ENCODE assay signal across 8 cellular contexts in the genomic region with DNA sequence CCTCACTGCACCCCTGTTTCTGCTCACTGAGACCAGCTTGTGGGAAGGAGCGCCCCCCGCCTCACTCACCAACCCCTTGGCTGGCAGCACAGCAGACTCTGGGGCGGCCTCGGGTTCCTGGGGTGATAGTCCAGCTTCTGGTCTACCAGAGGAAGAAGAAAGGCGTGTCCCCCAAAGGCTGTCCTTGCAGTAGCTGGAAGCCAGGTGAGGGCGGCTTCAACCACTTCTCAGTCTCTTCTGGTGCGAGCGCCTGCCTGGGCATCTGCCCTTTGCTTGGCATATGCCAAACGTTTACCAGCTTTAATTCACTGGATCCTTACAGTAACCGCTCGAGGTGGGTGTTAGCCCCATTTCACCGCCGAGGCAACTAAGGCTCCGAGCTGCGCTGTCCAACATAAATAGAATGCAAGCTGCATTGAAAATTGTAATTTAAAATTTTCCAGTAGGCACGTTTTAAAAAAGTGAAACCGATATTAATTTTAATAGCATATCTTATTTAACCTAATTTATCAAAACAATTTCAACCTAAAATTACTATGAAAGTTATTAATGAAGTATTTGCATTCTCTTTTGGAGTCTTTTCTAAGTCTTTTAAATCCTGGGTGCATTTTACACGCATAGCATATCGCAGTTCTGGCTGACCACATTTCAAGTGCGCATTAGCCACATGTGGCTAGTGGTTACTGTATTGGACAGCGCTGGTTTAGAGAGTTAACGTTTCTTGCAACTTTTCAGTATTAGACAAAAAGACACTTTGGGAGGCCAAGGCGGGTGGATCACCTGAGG. TPM values are rescaled to one million over a fixed set of nuclear protein-coding genes. Genes with fewer than 3 reads are reported as not detected.
DNase-seq lines count a peak whose midpoint lies in the region; ATAC-seq and TF ChIP-seq lines count a peak whose summit lies in the region.

No MANE protein-coding gene starts in this region.

- CTCF ChIA-PET in A673 (lab: Charles Lee): interaction anchor here (0.6 kb wide), 1 partner anchor 21 kb away, joined by 5 read pairs; no protein-coding TSS in a partner anchor

- TF ChIP-seq CTCF in A673 (conservative IDR thresholded peaks at IDR 0.05; ENCODE audit: low read depth, low read length) (no peak), GM12864 (IDR thresholded peaks at IDR 0.05; ENCODE audit: low read depth, low read length, missing control alignments) (no peak), cardiac muscle cell (IDR thresholded peaks at IDR 0.05; ENCODE audit: low read depth, low read length) (no peak), progenitor cell of endocrine pancreas (IDR thresholded peaks at IDR 0.05; ENCODE audit: unreplicated experiment) (no peak)

- POLR2A ChIA-PET in A673 (lab: Charles Lee; ENCODE audit: low non-redundant PET): no interaction called here

- H3K4me1 ChIP-seq in A673 (ENCODE audit: insufficient read depth, low read length, poor library complexity, severe bottlenecking): peaks cover 5% of the 10 kb centered on the region
- H3K4me1 ChIP-seq in cardiac muscle cell (ENCODE audit: low read depth): no peaks in the 10 kb centered on the region

- H3K27ac ChIP-seq in A673 (ENCODE audit: low read depth, low read length, poor library complexity, severe bottlenecking): peak overlapping the region; percentile 86
- peak overlapping the region; percentile 93 for H3K27ac ChIP-seq in cardiac muscle cell

- H3K4me3 Mint-ChIP-seq in activated T-helper 2 cell treated with anti-CD3 and anti-CD28 coated beads, Interferon-gamma antibody, Interleukin-2, Interleukin-4, amounts not matched to agents 10 μg/mL and 5 μg/mL and 100 μg/mL, durations not matched to agents 14 hours and 24 hours and 36 hours (ENCODE audit: low read depth): peak overlapping the region; percentile 98
- H3K4me3 Mint-ChIP-seq in progenitor cell of endocrine pancreas (ENCODE audit: low read depth): peak overlapping the region; percentile 95

- H3K9me3 Mint-ChIP-seq in activated T-helper 2 cell treated with anti-CD3 and anti-CD28 coated beads, Interferon-gamma antibody, Interleukin-2, Interleukin-4, amounts not matched to agents 10 μg/mL and 5 μg/mL and 100 μg/mL, durations not matched to agents 14 hours and 24 hours and 36 hours: no peaks in the 10 kb centered on the region
- H3K9me3 Mint-ChIP-seq in progenitor cell of endocrine pancreas (ENCODE audit: low read depth): no peaks in the 10 kb centered on the region

- H3K36me3 ChIP-seq in A673 (ENCODE audit: insufficient read depth, low read length, poor library complexity, severe bottlenecking) (no peaks in the 10 kb centered on the region), cardiac muscle cell (no peaks in the 10 kb centered on the region)

- H3K27me3 Mint-ChIP-seq in activated T-helper 2 cell treated with anti-CD3 and anti-CD28 coated beads, Interferon-gamma antibody, Interleukin-2, Interleukin-4, amounts not matched to agents 10 μg/mL and 5 μg/mL and 100 μg/mL, durations not matched to agents 14 hours and 24 hours and 36 hours (ENCODE audit: low read depth): no peaks in the 10 kb centered on the region
- H3K27me3 Mint-ChIP-seq in progenitor cell of endocrine pancreas: no peaks in the 10 kb centered on the region

- no TSS peak for BruUV-seq in A673 (replicated peaks; lab: Mats Ljungman, UMichigan)

- intact Hi-C loops in A673 (cut with micrococcal nuclease; ENCODE audit: unreplicated experiment): loop anchor here (10.0 kb wide), 1 partner anchor 358 kb away; the partner anchor contains the start of gene NFKBIA
- intact Hi-C loops in activated T-helper 2 cell treated with anti-CD3 and anti-CD28 coated beads, Interferon-gamma antibody, Interleukin-2, Interleukin-4, amounts not matched to agents 10 μg/mL and 5 μg/mL and 100 μg/mL, durations not matched to agents 14 hours and 24 hours and 36 hours (cut with micrococcal nuclease): loop anchor here (1.0 to 5.0 kb wide), 6 partner anchors 65 to 780 kb away; partner anchors contain the start of genes BRMS1L, NFKBIA, PRORP and SRP54

- no peak for DNase-seq in A673 (ENCODE audit: low spot score)
- peak; percentile 13 for DNase-seq in GM12864 (ENCODE audit: low read depth)
- peak; percentile 82 for DNase-seq in NCI-H2029 (lab: John Stamatoyannopoulos, UW)
- DNase-seq in activated T-helper 2 cell treated with anti-CD3 and anti-CD28 coated beads, Interferon-gamma antibody, Interleukin-2, Interleukin-4, amounts not matched to agents 10 μg/mL and 5 μg/mL and 100 μg/mL, durations not matched to agents 14 hours and 24 hours and 36 hours (ENCODE audit: low spot score): no peak
- DNase-seq in cardiac muscle cell (ENCODE audit: low read depth in 1 of 2, low spot score in 1 of 2): no peak
- no peak for DNase-seq in progenitor cell of endocrine pancreas (ENCODE audit: low spot score, unreplicated experiment)
- no peak for DNase-seq in effector CD4-positive, alpha-beta T cell

- H3K27me3 ChIP-seq in A673 (replicated peaks; ENCODE audit: insufficient read depth, low read depth, low read length, poor library complexity): no peaks in the 10 kb centered on the region
- no peaks in the 10 kb centered on the region for H3K27me3 ChIP-seq in cardiac muscle cell

- H3K27ac Mint-ChIP-seq in activated T-helper 2 cell treated with anti-CD3 and anti-CD28 coated beads, Interferon-gamma antibody, Interleukin-2, Interleukin-4, amounts not matched to agents 10 μg/mL and 5 μg/mL and 100 μg/mL, durations not matched to agents 14 hours and 24 hours and 36 hours: peak overlapping the region; percentile 98
- peak overlapping the region; percentile 99 for H3K27ac Mint-ChIP-seq in progenitor cell of endocrine pancreas

- H3K4me1 Mint-ChIP-seq in activated T-helper 2 cell treated with anti-CD3 and anti-CD28 coated beads, Interferon-gamma antibody, Interleukin-2, Interleukin-4, amounts not matched to agents 10 μg/mL and 5 μg/mL and 100 μg/mL, durations not matched to agents 14 hours and 24 hours and 36 hours (ENCODE audit: low read depth): peaks cover 21% of the 10 kb centered on the region
- peaks cover 17% of the 10 kb centered on the region for H3K4me1 Mint-ChIP-seq in progenitor cell of endocrine pancreas (ENCODE audit: low read depth)

- H3K4me3 ChIP-seq in A673 (ENCODE audit: low read depth, low read length, poor library complexity, severe bottlenecking) (peak overlapping the region; percentile 81), GM12864 (ENCODE audit: low read depth, low read length) (peak overlapping the region; percentile 70), cardiac muscle cell (peak overlapping the region; percentile 68)

- peaks cover 20% of the 10 kb centered on the region for H3K36me3 Mint-ChIP-seq in activated T-helper 2 cell treated with anti-CD3 and anti-CD28 coated beads, Interferon-gamma antibody, Interleukin-2, Interleukin-4, amounts not matched to agents 10 μg/mL and 5 μg/mL and 100 μg/mL, durations not matched to agents 14 hours and 24 hours and 36 hours (ENCODE audit: low read depth)
- peaks cover 1% of the 10 kb centered on the region for H3K36me3 Mint-ChIP-seq in progenitor cell of endocrine pancreas (ENCODE audit: insufficient read depth)

- H3K9me3 ChIP-seq in A673 (ENCODE audit: low read depth, low read length, poor library complexity, severe bottlenecking) (no peaks in the 10 kb centered on the region), cardiac muscle cell (ENCODE audit: low read depth) (no peaks in the 10 kb centered on the region)

- ATAC-seq in HG02870 (IDR thresholded peaks at IDR 0.05; ENCODE audit: unreplicated experiment): peak; percentile 26

RNA-seq across cellular contexts. Expression of gene FAM177A1, which starts 0.9 kb away (rescaled TPM):
- total RNA-seq in A673 (2021): 52.9 and 59.2 TPM in 2 replicates
- 41.3 and 43.2 TPM in 2 replicates for total RNA-seq in activated T-helper 2 cell treated with anti-CD3 and anti-CD28 coated beads, Interferon-gamma antibody, Interleukin-2, Interleukin-4, amounts not matched to agents 10 μg/mL and 5 μg/mL and 100 μg/mL, durations not matched to agents 14 hours and 24 hours and 36 hours
- 25.4 and 30.1 TPM in 2 replicates for total RNA-seq in cardiac muscle cell
- polyA plus RNA-seq in cardiac muscle cell: 47.3 and 50.1 TPM in 2 replicates
- total RNA-seq in progenitor cell of endocrine pancreas: 43.7 and 46.2 TPM in 2 replicates

Comparison
In these comparisons a context has a peak if more than half of its experiments do, and no peak if none do; other contexts are left out.
1. DNase-seq: peak in GM12864 (single experiment) and NCI-H2029 (single experiment); none in A673 (single experiment), activated T-helper 2 cell treated with anti-CD3 and anti-CD28 coated beads, Interferon-gamma antibody, Interleukin-2, Interleukin-4, amounts not matched to agents 10 μg/mL and 5 μg/mL and 100 μg/mL, durations not matched to agents 14 hours and 24 hours and 36 hours (single experiment), cardiac muscle cell (0 of 2), progenitor cell of endocrine pancreas (single experiment) and effector CD4-positive, alpha-beta T cell (single experiment).
2. Peak in every context shown above with its lines, with median percentiles within 50 percentile points of each other: H3K4me3 ChIP-seq.